ENCODE assay signal across 12 cellular contexts in genomic region chr21:46661627-46662366, GRCh38. TPM values are rescaled to one million over a fixed set of nuclear protein-coding genes. Genes with fewer than 3 reads are reported as not detected.
DNase-seq lines count a peak whose midpoint lies in the region; ATAC-seq and TF ChIP-seq lines count a peak whose summit lies in the region.
"Had no signal": no experiment of that assay in that cellular context is flagged by ENCODE, and none has a peak within 500 bp of the region (broad histone marks: within the 10 kb centered on the region; RNA-seq: fewer than 3 reads in every experiment).

No MANE protein-coding gene starts in this region.

- POLR2A ChIA-PET in PC-3 (lab: Charles Lee; ENCODE audit: unreplicated experiment): no interaction called here

- H3K4me1 ChIP-seq in upper lobe of right lung (peaks cover under 1% of the 10 kb centered on the region), PC-3 (ENCODE audit: insufficient read depth, low read length) (no peaks in the 10 kb centered on the region)

- H3K9me3 ChIP-seq in upper lobe of right lung (no peaks in the 10 kb centered on the region), PC-3 (ENCODE audit: low read length) (no peaks in the 10 kb centered on the region)

- peaks cover 5 to 10% of the 10 kb centered on the region in 2 donors for H3K36me3 Mint-ChIP-seq in activated T-cell treated with anti-CD3 and anti-CD28 coated beads, Interleukin-2, amount 50 U/mL, for 72 hours (ENCODE audit: insufficient read depth in 2 of 2)
- peaks cover 17 to 23% of the 10 kb centered on the region in 2 donors for H3K36me3 Mint-ChIP-seq in naive B cell

- peaks cover 21% of the 10 kb centered on the region for H3K4me1 Mint-ChIP-seq in activated T-cell treated with anti-CD3 and anti-CD28 coated beads, Interleukin-2, amount 50 U/mL, for 72 hours (ENCODE audit: low read depth)
- peaks cover 0 to 6% (median 3%) of the 10 kb centered on the region in 3 donors for H3K4me1 Mint-ChIP-seq in naive B cell

- H3K9me2 ChIP-seq in PC-3 (replicated peaks; ENCODE audit: low read length): no peaks in the 10 kb centered on the region

- no peak overlapping the region for H3K27ac Mint-ChIP-seq in activated T-cell treated with anti-CD3 and anti-CD28 coated beads, Interleukin-2, amount 50 U/mL, for 72 hours
- no peak overlapping the region for H3K27ac Mint-ChIP-seq in naive B cell

- intact Hi-C loops in upper lobe of right lung (cut with DNase I): no loop called here
- intact Hi-C loops in PC-3 (cut with micrococcal nuclease): no loop called here

- TF ChIP-seq CTCF in upper lobe of right lung (IDR thresholded peaks at IDR 0.05): no peak
- no peak for TF ChIP-seq CTCF in PC-3 (conservative IDR thresholded peaks at IDR 0.05; ENCODE audit: low read depth, low read length)

- peak overlapping the region; percentile 49 to 63 for H3K4me3 Mint-ChIP-seq in activated T-cell treated with anti-CD3 and anti-CD28 coated beads, Interleukin-2, amount 50 U/mL, for 72 hours
- peak overlapping the region in 1 of 8 donors; percentile 28 for H3K4me3 Mint-ChIP-seq in naive B cell

- no peaks in the 10 kb centered on the region for H4K20me1 ChIP-seq in PC-3 (ENCODE audit: low read length)

- no peak for DNase-seq in activated T-cell treated with anti-CD3 and anti-CD28 coated beads, Interleukin-2, amount 50 U/mL, for 72 hours
- DNase-seq in activated T-cell treated with anti-CD3 and anti-CD28 coated beads for 4 hours (no peak), naive B cell (no peak), upper lobe of right lung (no peak), PC-3 (no peak), NCI-H226 (no peak)
- DNase-seq in effector CD8-positive, alpha-beta T cell (lab: John Stamatoyannopoulos, UW): peak; percentile 43
- DNase-seq: activated CD4-positive, CD25-positive, alpha-beta regulatory T cell; NCI-H774 had no signal

- H3K4me3 ChIP-seq in upper lobe of right lung: peak overlapping the region; percentile 30
- no peak overlapping the region for H3K4me3 ChIP-seq in PC-3 (ENCODE audit: low read length)

- ATAC-seq in activated T-cell treated with anti-CD3 and anti-CD28 coated beads, Interleukin-2, amount 50 U/mL, for 72 hours (replicated peaks in 1 of 2): peak in 1 of 2 donors; percentile 7
- ATAC-seq in naive B cell (ENCODE audit: low read depth in 2 of 2) (peak; percentile 44 to 52), upper lobe of right lung (peak; percentile 10), HG03520 (IDR thresholded peaks at IDR 0.05; ENCODE audit: unreplicated experiment) (no peak), PC-3 (no peak)

- H2AFZ ChIP-seq in PC-3 (ENCODE audit: low read length): no peak overlapping the region

- H3K79me2 ChIP-seq in PC-3 (ENCODE audit: low read length): no peaks in the 10 kb centered on the region

- CTCF ChIA-PET in PC-3 (lab: Charles Lee): no interaction called here

- H3K27ac ChIP-seq in upper lobe of right lung: peak overlapping the region; percentile 24
- H3K27ac ChIP-seq in PC-3 (ENCODE audit: low read length): no peak overlapping the region

- no peaks in the 10 kb centered on the region for H3K27me3 Mint-ChIP-seq in activated T-cell treated with anti-CD3 and anti-CD28 coated beads, Interleukin-2, amount 50 U/mL, for 72 hours (ENCODE audit: low read depth)
- no peaks in the 10 kb centered on the region for H3K27me3 Mint-ChIP-seq in naive B cell

- no peak overlapping the region for H3K9ac ChIP-seq in PC-3 (ENCODE audit: low read length)

- H3K4me2 ChIP-seq in PC-3 (ENCODE audit: low read length): no peak overlapping the region

- H3F3A ChIP-seq in PC-3 (ENCODE audit: low read length, unreplicated experiment): no peaks in the 10 kb centered on the region

- H3K27me3 ChIP-seq in upper lobe of right lung: no peaks in the 10 kb centered on the region
- no peaks in the 10 kb centered on the region for H3K27me3 ChIP-seq in PC-3 (ENCODE audit: low read length)

- H3K9me3 Mint-ChIP-seq in activated T-cell treated with anti-CD3 and anti-CD28 coated beads, Interleukin-2, amount 50 U/mL, for 72 hours: no peaks in the 10 kb centered on the region
- peaks cover 0 to 3% (median 1%) of the 10 kb centered on the region in 7 donors for H3K9me3 Mint-ChIP-seq in naive B cell

- no TSS peak for BruUV-seq in PC-3 (replicated peaks; lab: Mats Ljungman, UMichigan)

- H3K36me3 ChIP-seq in upper lobe of right lung (peaks cover 32% of the 10 kb centered on the region), PC-3 (ENCODE audit: low read depth, low read length) (no peaks in the 10 kb centered on the region; the same call in 1 of the 2 replicates)

RNA-seq across cellular contexts. Expression of gene PRMT2, which starts 26.3 kb away (rescaled TPM):
- total RNA-seq in activated T-cell treated with anti-CD3 and anti-CD28 coated beads, Interleukin-2, amount 50 U/mL, for 72 hours: 10 to 100 TPM; 81.3 to 95.1 TPM
- 100 to 1,000 TPM; 101 to 156 (median 115) TPM for polyA plus RNA-seq in naive B cell (ENCODE audit: low read depth in 6 of 6)
- total RNA-seq in upper lobe of right lung (114 TPM), PC-3 (2014; rRNA removed) (101 and 128 TPM in 2 replicates)

RNA-seq across cellular contexts. Expression of gene S100B, which starts 56.9 kb away (rescaled TPM):
- under 1 TPM in 1 of 2 donors, not detected in 1; 0.72 TPM for total RNA-seq in activated T-cell treated with anti-CD3 and anti-CD28 coated beads, Interleukin-2, amount 50 U/mL, for 72 hours
- polyA plus RNA-seq in naive B cell (ENCODE audit: low read depth in 6 of 6): under 1 TPM in 3 of 6 donors, not detected in 3; 0.34 to 0.45 (median 0.36) TPM
- total RNA-seq in upper lobe of right lung (4.5 TPM), PC-3 (2014; rRNA removed) (not detected in 2 replicates)
- total RNA-seq: glomerular endothelial cell, MCF 10A had no signal

Comparison
In these comparisons a context has a peak if more than half of its experiments do, and no peak if none do; other contexts are left out.
1. ATAC-seq: peak in naive B cell (2 of 2) and upper lobe of right lung (single experiment); none in HG03520 (single experiment) and PC-3 (single experiment).